Comparison of ENCODE assay signal across 8 cellular contexts in the genomic region with DNA sequence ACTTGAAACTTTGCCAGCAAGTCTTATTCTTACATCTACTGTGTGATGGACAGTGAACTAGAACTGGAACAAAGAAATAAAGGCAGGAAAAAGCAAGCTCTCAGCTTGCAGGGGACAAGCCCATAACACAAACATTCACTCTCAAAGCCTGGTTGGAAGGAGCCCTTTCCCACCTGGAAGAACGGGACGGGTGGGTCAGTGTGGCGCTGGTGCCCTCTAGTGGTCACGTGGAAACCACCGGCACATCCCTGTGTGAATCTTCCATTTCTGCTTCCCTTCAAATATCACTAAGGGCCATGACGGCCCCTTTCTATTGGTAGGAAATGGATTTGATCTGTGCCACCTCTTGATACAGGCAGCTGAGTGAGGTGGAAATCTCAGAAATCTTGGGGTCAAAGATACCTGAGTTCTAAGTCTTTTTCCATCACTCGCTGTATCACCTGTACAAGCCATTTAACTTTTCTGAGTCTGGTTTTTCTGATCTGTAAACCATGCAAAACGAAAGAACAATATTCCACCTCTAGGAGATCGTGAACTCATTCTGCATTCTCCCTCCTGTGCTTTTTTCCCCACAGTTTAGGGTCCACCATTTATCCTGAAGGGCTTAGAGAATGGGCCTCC.
DNase-seq lines count a peak whose midpoint lies in the region; ATAC-seq and TF ChIP-seq lines count a peak whose summit lies in the region.

No MANE protein-coding gene starts in this region.

- TF ChIP-seq CTCF in GM10266 (IDR thresholded peaks at IDR 0.05; ENCODE audit: control insufficient read depth, insufficient read depth, low read depth, missing control alignments), result peak; percentile 87
- TF ChIP-seq CTCF in epithelial cell of proximal tubule (conservative IDR thresholded peaks at IDR 0.05; ENCODE audit: low read depth, low read length), result peak; percentile 92
- TF ChIP-seq CTCF in thyroid gland (IDR thresholded peaks at IDR 0.05), result peak; percentile 53 to 93 (median 71)

- 22 to 23% methylated on average over 9 of the region's 9 CpGs for WGBS in thyroid gland, 2 donors

- no peak for TF ChIP-seq POLR2A in thyroid gland (IDR thresholded peaks at IDR 0.05)

- H3K4me3 ChIP-seq in ACC112 (ENCODE audit: low read depth, low read length) (peak overlapping the region; percentile 43; the same call in 1 of the 2 replicates), epithelial cell of proximal tubule (ENCODE audit: low read depth, low read length) (no peak overlapping the region), thyroid gland (replicated peaks in 1 of 3) (no peak overlapping the region)

- H3K4me1 Mint-ChIP-seq in activated CD4-positive, alpha-beta memory T cell treated with anti-CD3 and anti-CD28 coated beads for 36 hours (ENCODE audit: low read depth), result no peaks in the 10 kb centered on the region

- H3K36me3 ChIP-seq in ACC112 (ENCODE audit: insufficient read depth, low read length) (no peaks in the 10 kb centered on the region), thyroid gland (no peaks in the 10 kb centered on the region)

- no peak overlapping the region for H3K27ac ChIP-seq in ACC112 (ENCODE audit: low read depth, low read length)
- H3K27ac ChIP-seq in thyroid gland, result no peak overlapping the region

- DNase-seq in GM10266 (ENCODE audit: extremely low spot score) (peak; percentile 44), NCI-H1694 (lab: John Stamatoyannopoulos, UW) (peak; percentile 37), epithelial cell of proximal tubule (ENCODE audit: low read depth) (no peak), myocyte (ENCODE audit: low read depth) (peak; percentile 59), thyroid gland (peak; percentile 31 to 51)
- peak; percentile 51 for DNase-seq in activated CD4-positive, alpha-beta memory T cell treated with anti-CD3 and anti-CD28 coated beads for 36 hours

- intact Hi-C loops in activated CD4-positive, alpha-beta memory T cell treated with anti-CD3 and anti-CD28 coated beads for 36 hours (cut with micrococcal nuclease), result loop anchor here (2.0 kb wide), 2 partner anchors 25 to 517 kb away; no protein-coding TSS in a partner anchor
- intact Hi-C loops in thyroid gland (cut with DNase I), result loop anchor here (10.0 kb wide), 1 partner anchor 511 kb away; no protein-coding TSS in a partner anchor

- no peaks in the 10 kb centered on the region for H3K9me3 ChIP-seq in thyroid gland

- ATAC-seq in GM18868 (IDR thresholded peaks at IDR 0.05; ENCODE audit: unreplicated experiment), result no peak

- no peaks in the 10 kb centered on the region for H3K36me3 Mint-ChIP-seq in activated CD4-positive, alpha-beta memory T cell treated with anti-CD3 and anti-CD28 coated beads for 36 hours

- peaks cover 25% of the 10 kb centered on the region for H3K27me3 Mint-ChIP-seq in activated CD4-positive, alpha-beta memory T cell treated with anti-CD3 and anti-CD28 coated beads for 36 hours

- H3K27me3 ChIP-seq in ACC112 (ENCODE audit: insufficient read depth, low read length) (peaks cover 9% of the 10 kb centered on the region; the same call in 1 of the 2 replicates), thyroid gland (no peaks in the 10 kb centered on the region)

- CTCF ChIA-PET in activated CD4-positive, alpha-beta memory T cell treated with anti-CD3 and anti-CD28 coated beads for 36 hours (lab: Charles Lee), result interaction anchor here (1.0 to 3.9 kb wide), 6 partner anchors 10 to 516 kb away, joined by 3 to 21 read pairs (median 6); no protein-coding TSS in a partner anchor

- H3K9me3 Mint-ChIP-seq in activated CD4-positive, alpha-beta memory T cell treated with anti-CD3 and anti-CD28 coated beads for 36 hours, result peaks cover 2% of the 10 kb centered on the region

- H2AFZ ChIP-seq in ACC112 (ENCODE audit: low read length, unreplicated experiment), result no peak overlapping the region

- POLR2A ChIA-PET in activated CD4-positive, alpha-beta memory T cell treated with anti-CD3 and anti-CD28 coated beads for 36 hours (lab: Charles Lee), result no interaction called here

- H3K79me2 ChIP-seq in ACC112 (ENCODE audit: control insufficient read depth, insufficient read depth, low read length, unreplicated experiment), result no peaks in the 10 kb centered on the region

- H3K4me3 Mint-ChIP-seq in activated CD4-positive, alpha-beta memory T cell treated with anti-CD3 and anti-CD28 coated beads for 36 hours, result no peak overlapping the region

- no peak overlapping the region for H3K27ac Mint-ChIP-seq in activated CD4-positive, alpha-beta memory T cell treated with anti-CD3 and anti-CD28 coated beads for 36 hours

- no peaks in the 10 kb centered on the region for H3K4me1 ChIP-seq in ACC112 (ENCODE audit: control insufficient read depth, insufficient read depth, low read length, unreplicated experiment)
- no peaks in the 10 kb centered on the region for H3K4me1 ChIP-seq in thyroid gland
